In genomic region chr10:69407621-69408301, GRCh38 we compare ENCODE assay signal across 1 cellular context.
A peak's percentile ranks its signal among the peaks of the same experiment; 100 is the strongest.
TF ChIP-seq lines count a peak whose summit lies in the region.

No MANE protein-coding gene starts in this region.

TF ChIP-seq in HepG2, 621 proteins besides CTCF, POLR2A, EP300 and RAD21 (continued from another document):
- TF ChIP-seq MTERF4 (CRISPR knock-in tag; IDR thresholded peaks at IDR 0.05) (no peak), XRCC5 (optimal IDR thresholded peaks at IDR 0.05; ENCODE audit: low read length) (peak; percentile 22), ZNF367 (CRISPR knock-in tag; IDR thresholded peaks at IDR 0.05; ENCODE audit: borderline replicate concordance) (no peak), ZNF605 (CRISPR knock-in tag; IDR thresholded peaks at IDR 0.05) (peak; percentile 70), ZNF652 (CRISPR knock-in tag; IDR thresholded peaks at IDR 0.05; ENCODE audit: borderline replicate concordance, low read depth) (peak; percentile 78), ZNF121 (CRISPR knock-in tag; IDR thresholded peaks at IDR 0.05) (no peak), GLMP (CRISPR knock-in tag; IDR thresholded peaks at IDR 0.05; ENCODE audit: borderline replicate concordance) (no peak), HDAC1 (CRISPR knock-in tag; IDR thresholded peaks at IDR 0.05) (0 out of 2 replicates have a peak, but pooled peaks have one; percentile 24), SMC3 (IDR thresholded peaks at IDR 0.05; ENCODE audit: low read length) (peak; percentile 37), STAG1 (CRISPR knock-in tag; IDR thresholded peaks at IDR 0.05) (peak; percentile 68)
